ENCODE assay signal across 1 cellular context in the genomic region with DNA sequence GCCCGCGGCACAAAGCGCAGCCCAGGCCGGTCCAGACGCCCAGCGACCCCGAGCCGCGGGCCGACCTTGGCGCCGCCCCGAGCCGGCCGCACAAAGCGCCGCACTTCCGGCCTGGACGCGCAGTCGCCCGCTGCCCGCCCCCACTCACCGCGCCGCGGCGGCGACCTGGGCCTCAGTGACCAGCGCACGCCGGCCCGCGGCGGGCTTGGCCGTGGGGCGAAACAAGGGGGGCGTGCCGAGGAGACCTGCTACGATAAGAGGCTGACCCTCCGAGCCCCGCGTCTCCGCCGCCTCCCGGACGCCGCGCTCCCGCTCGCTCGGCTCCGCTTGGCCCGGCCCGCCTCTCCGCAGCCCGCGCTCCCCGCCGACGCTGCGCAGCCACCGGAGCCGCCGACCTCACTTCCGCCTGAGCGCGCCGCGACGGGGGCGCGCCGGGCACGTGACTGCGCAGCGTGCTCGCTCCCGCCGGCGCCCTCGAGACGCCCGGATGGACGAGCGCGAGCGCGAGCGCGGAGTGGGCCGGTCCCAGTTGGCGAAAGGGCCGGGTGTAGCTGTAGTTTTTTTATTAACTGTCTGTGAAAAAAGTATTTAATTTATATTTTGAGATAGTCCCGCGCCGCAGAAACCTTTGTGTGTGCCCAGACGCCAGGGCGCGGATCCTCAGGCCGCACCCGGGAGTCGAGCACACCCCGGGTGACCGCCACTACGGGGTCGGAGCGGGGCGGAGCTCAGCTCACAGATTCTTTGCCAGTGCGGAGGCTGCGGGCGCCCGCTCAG.
TF ChIP-seq lines count a peak whose summit lies in the region.

A gene with protein sequence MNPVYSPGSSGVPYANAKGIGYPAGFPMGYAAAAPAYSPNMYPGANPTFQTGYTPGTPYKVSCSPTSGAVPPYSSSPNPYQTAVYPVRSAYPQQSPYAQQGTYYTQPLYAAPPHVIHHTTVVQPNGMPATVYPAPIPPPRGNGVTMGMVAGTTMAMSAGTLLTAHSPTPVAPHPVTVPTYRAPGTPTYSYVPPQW (minus strand): TSS at position 395 of the 777 bp plus-strand sequence. CDS start 10,814 bp downstream, outside the sequence.

TF ChIP-seq in HepG2, 621 proteins besides CTCF, POLR2A, EP300 and RAD21 (continued from another document and continues in another):
- TF ChIP-seq, protein P1, sequence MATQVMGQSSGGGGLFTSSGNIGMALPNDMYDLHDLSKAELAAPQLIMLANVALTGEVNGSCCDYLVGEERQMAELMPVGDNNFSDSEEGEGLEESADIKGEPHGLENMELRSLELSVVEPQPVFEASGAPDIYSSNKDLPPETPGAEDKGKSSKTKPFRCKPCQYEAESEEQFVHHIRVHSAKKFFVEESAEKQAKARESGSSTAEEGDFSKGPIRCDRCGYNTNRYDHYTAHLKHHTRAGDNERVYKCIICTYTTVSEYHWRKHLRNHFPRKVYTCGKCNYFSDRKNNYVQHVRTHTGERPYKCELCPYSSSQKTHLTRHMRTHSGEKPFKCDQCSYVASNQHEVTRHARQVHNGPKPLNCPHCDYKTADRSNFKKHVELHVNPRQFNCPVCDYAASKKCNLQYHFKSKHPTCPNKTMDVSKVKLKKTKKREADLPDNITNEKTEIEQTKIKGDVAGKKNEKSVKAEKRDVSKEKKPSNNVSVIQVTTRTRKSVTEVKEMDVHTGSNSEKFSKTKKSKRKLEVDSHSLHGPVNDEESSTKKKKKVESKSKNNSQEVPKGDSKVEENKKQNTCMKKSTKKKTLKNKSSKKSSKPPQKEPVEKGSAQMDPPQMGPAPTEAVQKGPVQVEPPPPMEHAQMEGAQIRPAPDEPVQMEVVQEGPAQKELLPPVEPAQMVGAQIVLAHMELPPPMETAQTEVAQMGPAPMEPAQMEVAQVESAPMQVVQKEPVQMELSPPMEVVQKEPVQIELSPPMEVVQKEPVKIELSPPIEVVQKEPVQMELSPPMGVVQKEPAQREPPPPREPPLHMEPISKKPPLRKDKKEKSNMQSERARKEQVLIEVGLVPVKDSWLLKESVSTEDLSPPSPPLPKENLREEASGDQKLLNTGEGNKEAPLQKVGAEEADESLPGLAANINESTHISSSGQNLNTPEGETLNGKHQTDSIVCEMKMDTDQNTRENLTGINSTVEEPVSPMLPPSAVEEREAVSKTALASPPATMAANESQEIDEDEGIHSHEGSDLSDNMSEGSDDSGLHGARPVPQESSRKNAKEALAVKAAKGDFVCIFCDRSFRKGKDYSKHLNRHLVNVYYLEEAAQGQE (IDR thresholded peaks at IDR 0.05; ENCODE audit: borderline replicate concordance in 1 of 2, low read depth in 1 of 2, low read length in 2 of 2): peak in 1 of 2 experiments; percentile 49; a peak in 1 of 4 replicates
- TF ChIP-seq FIP1L1 (IDR thresholded peaks at IDR 0.05; ENCODE audit: borderline replicate concordance, insufficient read depth, low read depth, low read length) (no peak), ZSCAN31 (CRISPR knock-in tag; IDR thresholded peaks at IDR 0.05; ENCODE audit: low read depth) (peak; percentile 65), SIN3A (IDR thresholded peaks at IDR 0.05; ENCODE audit: borderline replicate concordance, low read depth, low read length) (peak; percentile 76; the same call in 1 of the 2 replicates), ZKSCAN1 (IDR thresholded peaks at IDR 0.05; ENCODE audit: low read length) (no peak), CBX2 (IDR thresholded peaks at IDR 0.05; ENCODE audit: low read depth, low read length) (no peak), CBX2 (CRISPR knock-in tag; IDR thresholded peaks at IDR 0.05; ENCODE audit: low read depth) (no peak), MAFF (IDR thresholded peaks at IDR 0.05; ENCODE audit: low read depth, low read length) (0 out of 2 replicates have a peak, but pooled peaks have one; percentile 43)
- TF ChIP-seq, protein P2, sequence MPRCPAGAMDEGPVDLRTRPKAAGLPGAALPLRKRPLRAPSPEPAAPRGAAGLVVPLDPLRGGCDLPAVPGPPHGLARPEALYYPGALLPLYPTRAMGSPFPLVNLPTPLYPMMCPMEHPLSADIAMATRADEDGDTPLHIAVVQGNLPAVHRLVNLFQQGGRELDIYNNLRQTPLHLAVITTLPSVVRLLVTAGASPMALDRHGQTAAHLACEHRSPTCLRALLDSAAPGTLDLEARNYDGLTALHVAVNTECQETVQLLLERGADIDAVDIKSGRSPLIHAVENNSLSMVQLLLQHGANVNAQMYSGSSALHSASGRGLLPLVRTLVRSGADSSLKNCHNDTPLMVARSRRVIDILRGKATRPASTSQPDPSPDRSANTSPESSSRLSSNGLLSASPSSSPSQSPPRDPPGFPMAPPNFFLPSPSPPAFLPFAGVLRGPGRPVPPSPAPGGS (CRISPR knock-in tag; IDR thresholded peaks at IDR 0.05): peak; percentile 93
- TF ChIP-seq, protein P3, sequence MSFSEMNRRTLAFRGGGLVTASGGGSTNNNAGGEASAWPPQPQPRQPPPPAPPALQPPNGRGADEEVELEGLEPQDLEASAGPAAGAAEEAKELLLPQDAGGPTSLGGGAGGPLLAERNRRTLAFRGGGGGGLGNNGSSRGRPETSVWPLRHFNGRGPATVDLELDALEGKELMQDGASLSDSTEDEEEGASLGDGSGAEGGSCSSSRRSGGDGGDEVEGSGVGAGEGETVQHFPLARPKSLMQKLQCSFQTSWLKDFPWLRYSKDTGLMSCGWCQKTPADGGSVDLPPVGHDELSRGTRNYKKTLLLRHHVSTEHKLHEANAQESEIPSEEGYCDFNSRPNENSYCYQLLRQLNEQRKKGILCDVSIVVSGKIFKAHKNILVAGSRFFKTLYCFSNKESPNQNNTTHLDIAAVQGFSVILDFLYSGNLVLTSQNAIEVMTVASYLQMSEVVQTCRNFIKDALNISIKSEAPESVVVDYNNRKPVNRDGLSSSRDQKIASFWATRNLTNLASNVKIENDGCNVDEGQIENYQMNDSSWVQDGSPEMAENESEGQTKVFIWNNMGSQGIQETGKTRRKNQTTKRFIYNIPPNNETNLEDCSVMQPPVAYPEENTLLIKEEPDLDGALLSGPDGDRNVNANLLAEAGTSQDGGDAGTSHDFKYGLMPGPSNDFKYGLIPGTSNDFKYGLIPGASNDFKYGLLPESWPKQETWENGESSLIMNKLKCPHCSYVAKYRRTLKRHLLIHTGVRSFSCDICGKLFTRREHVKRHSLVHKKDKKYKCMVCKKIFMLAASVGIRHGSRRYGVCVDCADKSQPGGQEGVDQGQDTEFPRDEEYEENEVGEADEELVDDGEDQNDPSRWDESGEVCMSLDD (CRISPR knock-in tag; IDR thresholded peaks at IDR 0.05; ENCODE audit: borderline replicate concordance): peak; percentile 71; the same call in 1 of the 2 replicates
- TF ChIP-seq, protein P4, sequence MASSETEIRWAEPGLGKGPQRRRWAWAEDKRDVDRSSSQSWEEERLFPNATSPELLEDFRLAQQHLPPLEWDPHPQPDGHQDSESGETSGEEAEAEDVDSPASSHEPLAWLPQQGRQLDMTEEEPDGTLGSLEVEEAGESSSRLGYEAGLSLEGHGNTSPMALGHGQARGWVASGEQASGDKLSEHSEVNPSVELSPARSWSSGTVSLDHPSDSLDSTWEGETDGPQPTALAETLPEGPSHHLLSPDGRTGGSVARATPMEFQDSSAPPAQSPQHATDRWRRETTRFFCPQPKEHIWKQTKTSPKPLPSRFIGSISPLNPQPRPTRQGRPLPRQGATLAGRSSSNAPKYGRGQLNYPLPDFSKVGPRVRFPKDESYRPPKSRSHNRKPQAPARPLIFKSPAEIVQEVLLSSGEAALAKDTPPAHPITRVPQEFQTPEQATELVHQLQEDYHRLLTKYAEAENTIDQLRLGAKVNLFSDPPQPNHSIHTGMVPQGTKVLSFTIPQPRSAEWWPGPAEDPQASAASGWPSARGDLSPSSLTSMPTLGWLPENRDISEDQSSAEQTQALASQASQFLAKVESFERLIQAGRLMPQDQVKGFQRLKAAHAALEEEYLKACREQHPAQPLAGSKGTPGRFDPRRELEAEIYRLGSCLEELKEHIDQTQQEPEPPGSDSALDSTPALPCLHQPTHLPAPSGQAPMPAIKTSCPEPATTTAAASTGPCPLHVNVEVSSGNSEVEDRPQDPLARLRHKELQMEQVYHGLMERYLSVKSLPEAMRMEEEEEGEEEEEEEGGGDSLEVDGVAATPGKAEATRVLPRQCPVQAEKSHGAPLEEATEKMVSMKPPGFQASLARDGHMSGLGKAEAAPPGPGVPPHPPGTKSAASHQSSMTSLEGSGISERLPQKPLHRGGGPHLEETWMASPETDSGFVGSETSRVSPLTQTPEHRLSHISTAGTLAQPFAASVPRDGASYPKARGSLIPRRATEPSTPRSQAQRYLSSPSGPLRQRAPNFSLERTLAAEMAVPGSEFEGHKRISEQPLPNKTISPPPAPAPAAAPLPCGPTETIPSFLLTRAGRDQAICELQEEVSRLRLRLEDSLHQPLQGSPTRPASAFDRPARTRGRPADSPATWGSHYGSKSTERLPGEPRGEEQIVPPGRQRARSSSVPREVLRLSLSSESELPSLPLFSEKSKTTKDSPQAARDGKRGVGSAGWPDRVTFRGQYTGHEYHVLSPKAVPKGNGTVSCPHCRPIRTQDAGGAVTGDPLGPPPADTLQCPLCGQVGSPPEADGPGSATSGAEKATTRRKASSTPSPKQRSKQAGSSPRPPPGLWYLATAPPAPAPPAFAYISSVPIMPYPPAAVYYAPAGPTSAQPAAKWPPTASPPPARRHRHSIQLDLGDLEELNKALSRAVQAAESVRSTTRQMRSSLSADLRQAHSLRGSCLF (CRISPR knock-in tag; IDR thresholded peaks at IDR 0.05; ENCODE audit: borderline replicate concordance): no peak
- TF ChIP-seq, protein P5, sequence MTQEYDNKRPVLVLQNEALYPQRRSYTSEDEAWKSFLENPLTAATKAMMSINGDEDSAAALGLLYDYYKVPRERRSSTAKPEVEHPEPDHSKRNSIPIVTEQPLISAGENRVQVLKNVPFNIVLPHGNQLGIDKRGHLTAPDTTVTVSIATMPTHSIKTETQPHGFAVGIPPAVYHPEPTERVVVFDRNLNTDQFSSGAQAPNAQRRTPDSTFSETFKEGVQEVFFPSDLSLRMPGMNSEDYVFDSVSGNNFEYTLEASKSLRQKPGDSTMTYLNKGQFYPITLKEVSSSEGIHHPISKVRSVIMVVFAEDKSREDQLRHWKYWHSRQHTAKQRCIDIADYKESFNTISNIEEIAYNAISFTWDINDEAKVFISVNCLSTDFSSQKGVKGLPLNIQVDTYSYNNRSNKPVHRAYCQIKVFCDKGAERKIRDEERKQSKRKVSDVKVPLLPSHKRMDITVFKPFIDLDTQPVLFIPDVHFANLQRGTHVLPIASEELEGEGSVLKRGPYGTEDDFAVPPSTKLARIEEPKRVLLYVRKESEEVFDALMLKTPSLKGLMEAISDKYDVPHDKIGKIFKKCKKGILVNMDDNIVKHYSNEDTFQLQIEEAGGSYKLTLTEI (CRISPR knock-in tag; conservative IDR thresholded peaks at IDR 0.05): no peak
- TF ChIP-seq, protein P6, sequence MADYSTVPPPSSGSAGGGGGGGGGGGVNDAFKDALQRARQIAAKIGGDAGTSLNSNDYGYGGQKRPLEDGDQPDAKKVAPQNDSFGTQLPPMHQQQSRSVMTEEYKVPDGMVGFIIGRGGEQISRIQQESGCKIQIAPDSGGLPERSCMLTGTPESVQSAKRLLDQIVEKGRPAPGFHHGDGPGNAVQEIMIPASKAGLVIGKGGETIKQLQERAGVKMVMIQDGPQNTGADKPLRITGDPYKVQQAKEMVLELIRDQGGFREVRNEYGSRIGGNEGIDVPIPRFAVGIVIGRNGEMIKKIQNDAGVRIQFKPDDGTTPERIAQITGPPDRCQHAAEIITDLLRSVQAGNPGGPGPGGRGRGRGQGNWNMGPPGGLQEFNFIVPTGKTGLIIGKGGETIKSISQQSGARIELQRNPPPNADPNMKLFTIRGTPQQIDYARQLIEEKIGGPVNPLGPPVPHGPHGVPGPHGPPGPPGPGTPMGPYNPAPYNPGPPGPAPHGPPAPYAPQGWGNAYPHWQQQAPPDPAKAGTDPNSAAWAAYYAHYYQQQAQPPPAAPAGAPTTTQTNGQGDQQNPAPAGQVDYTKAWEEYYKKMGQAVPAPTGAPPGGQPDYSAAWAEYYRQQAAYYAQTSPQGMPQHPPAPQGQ (CRISPR knock-in tag; IDR thresholded peaks at IDR 0.05; ENCODE audit: borderline replicate concordance): no peak
- TF ChIP-seq, protein P7, sequence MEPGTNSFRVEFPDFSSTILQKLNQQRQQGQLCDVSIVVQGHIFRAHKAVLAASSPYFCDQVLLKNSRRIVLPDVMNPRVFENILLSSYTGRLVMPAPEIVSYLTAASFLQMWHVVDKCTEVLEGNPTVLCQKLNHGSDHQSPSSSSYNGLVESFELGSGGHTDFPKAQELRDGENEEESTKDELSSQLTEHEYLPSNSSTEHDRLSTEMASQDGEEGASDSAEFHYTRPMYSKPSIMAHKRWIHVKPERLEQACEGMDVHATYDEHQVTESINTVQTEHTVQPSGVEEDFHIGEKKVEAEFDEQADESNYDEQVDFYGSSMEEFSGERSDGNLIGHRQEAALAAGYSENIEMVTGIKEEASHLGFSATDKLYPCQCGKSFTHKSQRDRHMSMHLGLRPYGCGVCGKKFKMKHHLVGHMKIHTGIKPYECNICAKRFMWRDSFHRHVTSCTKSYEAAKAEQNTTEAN (CRISPR knock-in tag; conservative IDR thresholded peaks at IDR 0.05): 0 out of 2 replicates have a peak, but pooled peaks have one; percentile 55
- TF ChIP-seq, protein P8, sequence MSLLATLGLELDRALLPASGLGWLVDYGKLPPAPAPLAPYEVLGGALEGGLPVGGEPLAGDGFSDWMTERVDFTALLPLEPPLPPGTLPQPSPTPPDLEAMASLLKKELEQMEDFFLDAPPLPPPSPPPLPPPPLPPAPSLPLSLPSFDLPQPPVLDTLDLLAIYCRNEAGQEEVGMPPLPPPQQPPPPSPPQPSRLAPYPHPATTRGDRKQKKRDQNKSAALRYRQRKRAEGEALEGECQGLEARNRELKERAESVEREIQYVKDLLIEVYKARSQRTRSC (CRISPR knock-in tag; IDR thresholded peaks at IDR 0.05; ENCODE audit: low read depth): no peak; the same call in 1 of the 2 replicates
- TF ChIP-seq, protein P9, sequence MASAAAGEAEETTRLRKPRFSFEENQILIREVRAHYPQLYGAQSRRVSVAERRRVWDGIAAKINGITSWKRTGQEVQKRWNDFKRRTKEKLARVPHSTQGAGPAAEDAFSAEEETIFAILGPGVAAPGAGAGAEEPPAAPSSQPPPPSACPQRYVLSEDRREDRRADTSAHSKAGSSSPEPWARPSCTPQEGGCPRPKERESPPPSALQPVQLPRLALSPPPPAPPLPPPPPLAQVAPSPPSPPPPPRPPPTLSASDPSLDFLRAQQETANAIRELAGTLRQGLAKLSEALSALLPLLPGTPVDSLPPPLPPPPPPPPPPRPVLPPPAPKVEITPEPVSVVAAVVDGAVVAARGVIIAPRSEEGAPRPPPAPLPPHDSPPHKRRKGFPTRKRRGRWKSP (CRISPR knock-in tag; IDR thresholded peaks at IDR 0.05): 0 out of 2 replicates have a peak, but pooled peaks have one; percentile 1
